Comparison of ENCODE assay signal across 16 cellular contexts in genomic region chr3:30131171-30131570, GRCh38.
"Had no signal": no experiment of that assay in that cellular context is flagged by ENCODE, and none has a peak within 500 bp of the region (broad histone marks: within the 10 kb centered on the region; RNA-seq: fewer than 3 reads in every experiment).

No MANE protein-coding gene starts in this region.

- H3K36me3 Mint-ChIP-seq: type B pancreatic cell had no signal

- H3K36me3 ChIP-seq: esophagus muscularis mucosa, prostate gland, right lobe of liver had no signal

- H3K27ac Mint-ChIP-seq: activated CD8-positive, alpha-beta T cell treated with anti-CD3 and anti-CD28 coated beads for 36 hours; activated naive CD8-positive, alpha-beta T cell treated with anti-CD3 and anti-CD28 coated beads, Interleukin-2, amount 10 ng/mL, durations not matched to agents 7 days and 5 days; memory B cell; nephron; T-helper 2 cell treated with Interferon-gamma antibody and Interleukin-4, amounts not matched to agents 5 μg/mL and 100 μg/mL, for 36 hours; type B pancreatic cell had no signal

- H3K9me3 Mint-ChIP-seq: type B pancreatic cell had no signal

- H3K27ac ChIP-seq: esophagus muscularis mucosa, prostate gland, right lobe of liver had no signal

- H3K4me1 ChIP-seq: esophagus muscularis mucosa, prostate gland, right lobe of liver had no signal

- DNase-seq: activated CD4-positive, alpha-beta T cell treated with anti-CD3 and anti-CD28 coated beads for 4 hours; activated CD8-positive, alpha-beta memory T cell treated with anti-CD3 and anti-CD28 coated beads, Interleukin-2, amount 50 U/mL, for 48 hours; activated CD8-positive, alpha-beta T cell treated with anti-CD3 and anti-CD28 coated beads for 36 hours; activated naive CD8-positive, alpha-beta T cell treated with anti-CD3 and anti-CD28 coated beads, Interleukin-2, amount 10 ng/mL, durations not matched to agents 7 days and 5 days; anterior cingulate cortex; occipital lobe; right lobe of liver; stimulated activated CD4-positive, alpha-beta T cell treated with anti-CD3 and anti-CD28 coated beads, Interleukin-2, amount 100 ng/mL, for 24 hours; stimulated activated naive CD4-positive, alpha-beta T cell had no signal

- ATAC-seq: activated CD8-positive, alpha-beta T cell treated with anti-CD3 and anti-CD28 coated beads for 36 hours; right lobe of liver had no signal

- H3K27me3 Mint-ChIP-seq: activated CD8-positive, alpha-beta T cell treated with anti-CD3 and anti-CD28 coated beads for 36 hours; activated naive CD8-positive, alpha-beta T cell treated with anti-CD3 and anti-CD28 coated beads, Interleukin-2, amount 10 ng/mL, durations not matched to agents 7 days and 5 days; type B pancreatic cell had no signal

- FAIRE-seq: endometrium had no signal

- H3K4me3 ChIP-seq: esophagus muscularis mucosa, prostate gland, right lobe of liver had no signal

- H3K4me1 Mint-ChIP-seq: activated naive CD8-positive, alpha-beta T cell treated with anti-CD3 and anti-CD28 coated beads, Interleukin-2, amount 10 ng/mL, durations not matched to agents 7 days and 5 days; memory B cell had no signal

- H3K9me3 ChIP-seq: prostate gland, right lobe of liver had no signal

- H3K27me3 ChIP-seq: esophagus muscularis mucosa, right lobe of liver had no signal

- H3K4me3 Mint-ChIP-seq: activated CD8-positive, alpha-beta T cell treated with anti-CD3 and anti-CD28 coated beads for 36 hours; activated naive CD8-positive, alpha-beta T cell treated with anti-CD3 and anti-CD28 coated beads, Interleukin-2, amount 10 ng/mL, durations not matched to agents 7 days and 5 days; memory B cell; nephron; T-helper 2 cell treated with Interferon-gamma antibody and Interleukin-4, amounts not matched to agents 5 μg/mL and 100 μg/mL, for 36 hours; type B pancreatic cell had no signal
